8 cellular contexts compared by ENCODE assay signal in genomic region chr9:91193658-91194391, GRCh38.
A peak's percentile ranks its signal among the peaks of the same experiment; 100 is the strongest.
DNase-seq lines count a peak whose midpoint lies in the region; ATAC-seq and TF ChIP-seq lines count a peak whose summit lies in the region.

No MANE protein-coding gene starts in this region.

- H2AFZ ChIP-seq in mammary epithelial cell (ENCODE audit: low read depth, low read length), result peak overlapping the region; percentile 62

- H3K9ac ChIP-seq in mammary epithelial cell (ENCODE audit: insufficient read depth, low read length), result peak overlapping the region; percentile 62

- ATAC-seq in WTC11, result peak; percentile 81

- peak overlapping the region; percentile 73 for H3K4me2 ChIP-seq in mammary epithelial cell (ENCODE audit: insufficient read depth, low read depth, low read length)

- dilution Hi-C loops in mammary epithelial cell (cut with HindIII; ENCODE audit: low sequenced_read_pairs), result no loop called here

- H3K4me1 Mint-ChIP-seq in WTC11, result peaks cover 32% of the 10 kb centered on the region

- H3K36me3 ChIP-seq in H7 (replicated peaks; ENCODE audit: control insufficient read depth, insufficient read depth, low read length) (no peaks in the 10 kb centered on the region), mammary epithelial cell (ENCODE audit: insufficient read depth, low read length) (no peaks in the 10 kb centered on the region)

- H3K9me3 Mint-ChIP-seq in WTC11, result peaks cover 4% of the 10 kb centered on the region

- TF ChIP-seq CTCF in WTC11 (IDR thresholded peaks at IDR 0.05) (no peak), mammary epithelial cell (conservative IDR thresholded peaks at IDR 0.05 in 1 of 2, IDR thresholded peaks at IDR 0.05 in 1 of 2; ENCODE audit: extremely low read depth in 1 of 2, insufficient read depth in 1 of 2, low read depth in 1 of 2, low read length in 2 of 2) (no peak)

- H3K27ac Mint-ChIP-seq in WTC11, result no peak overlapping the region

- peaks cover 15% of the 10 kb centered on the region for H3K27me3 ChIP-seq in H7 (ENCODE audit: control insufficient read depth, insufficient read depth, low read length)
- no peaks in the 10 kb centered on the region for H3K27me3 ChIP-seq in mammary epithelial cell (ENCODE audit: insufficient read depth, low read length)

- DNase-seq in G401 (ENCODE audit: low spot score) (peak; percentile 71), H7 (peak; percentile 88), MV-4-11 (lab: John Stamatoyannopoulos, UW) (peak; percentile 92), WTC11 (ENCODE audit: low spot score) (peak; percentile 77), mammary epithelial cell (peak; percentile 48), inferior parietal cortex (ENCODE audit: extremely low spot score) (peak; percentile 71), smooth muscle cell of the brain vasculature (ENCODE audit: low read depth, low spot score) (peak; percentile 51)
- DNase-seq in effector CD8-positive, alpha-beta T cell (lab: John Stamatoyannopoulos, UW), result no peak

- in situ Hi-C loops in G401 (cut with HindIII; ENCODE audit: low sequenced_read_pairs), result no loop called here
- in situ Hi-C loops in mammary epithelial cell (cut with MboI; ENCODE audit: low sequenced_read_pairs in 2 of 2), result no loop called here

- WGBS in mammary epithelial cell (ENCODE audit: low coverage, missing lambda C conversion rate), result 56% methylated on average over 29 of the region's 52 CpGs

- H3K4me3 ChIP-seq in H7 (ENCODE audit: insufficient read depth, low read depth, low read length) (peak overlapping the region; percentile 46), mammary epithelial cell (replicated peaks in 1 of 3; ENCODE audit: insufficient read depth in 1 of 3, low read depth in 2 of 3, low read length in 3 of 3) (no peak overlapping the region)

- peak overlapping the region; percentile 45 for H3K27ac ChIP-seq in mammary epithelial cell (ENCODE audit: insufficient read depth, low read depth, low read length)

- no peaks in the 10 kb centered on the region for H3K79me2 ChIP-seq in mammary epithelial cell (ENCODE audit: insufficient read depth, low read length)

- no peaks in the 10 kb centered on the region for H3K9me3 ChIP-seq in mammary epithelial cell (replicated peaks; ENCODE audit: insufficient read depth, low read length)

- peaks cover 38% of the 10 kb centered on the region for H3K27me3 Mint-ChIP-seq in WTC11 (ENCODE audit: low read depth)

- CTCF ChIA-PET in WTC11 (lab: Charles Lee) (interaction anchor here (1.0 to 1.5 kb wide), 2 partner anchors 60 to 230 kb away, joined by 3 read pairs; partner anchors contain the start of gene NFIL3), mammary epithelial cell (lab: Charles Lee; ENCODE audit: low non-redundant PET) (no interaction called here)

- no peaks in the 10 kb centered on the region for H4K20me1 ChIP-seq in mammary epithelial cell (ENCODE audit: insufficient read depth, low read length)

- POLR2A ChIA-PET in WTC11 (lab: Charles Lee), result no interaction called here

- peaks cover 4% of the 10 kb centered on the region; the same call in 1 of the 2 replicates for H3K36me3 Mint-ChIP-seq in WTC11

- H3K4me3 Mint-ChIP-seq in WTC11, result peak overlapping the region; percentile 77

- H3K4me1 ChIP-seq in mammary epithelial cell (ENCODE audit: insufficient read depth, low read length), result peaks cover 38% of the 10 kb centered on the region

- intact Hi-C loops in mammary epithelial cell (cut with micrococcal nuclease), result loop anchor here (10.0 kb wide), 1 partner anchor 81 kb away; no protein-coding TSS in a partner anchor

- BruUV-seq in mammary epithelial cell (replicated peaks; lab: Mats Ljungman, UMichigan), result no TSS peak

TF ChIP-seq in WTC11, 78 proteins besides CTCF, POLR2A, EP300 and RAD21 (continues in another document):
- TF ChIP-seq ZNF138 (CRISPR knock-in tag; conservative IDR thresholded peaks at IDR 0.05) (no peak), PRDM15 (CRISPR knock-in tag; IDR thresholded peaks at IDR 0.05) (peak; percentile 60), USF1 (CRISPR knock-in tag; IDR thresholded peaks at IDR 0.05) (peak; percentile 64; the same call in 1 of the 2 replicates), TCF7 (CRISPR knock-in tag; IDR thresholded peaks at IDR 0.05; ENCODE audit: low read depth) (no peak), E2F1 (CRISPR knock-in tag; IDR thresholded peaks at IDR 0.05) (peak; percentile 91), TEAD4 (CRISPR knock-in tag; IDR thresholded peaks at IDR 0.05) (peak; percentile 83), CREM (CRISPR knock-in tag; IDR thresholded peaks at IDR 0.05) (peak; percentile 55; the same call in 1 of the 2 replicates), FOXP4 (CRISPR knock-in tag; IDR thresholded peaks at IDR 0.05) (peak; percentile 89; the same call in 1 of the 2 replicates), ZNF512 (CRISPR knock-in tag; IDR thresholded peaks at IDR 0.05; ENCODE audit: borderline replicate concordance) (no peak)
- TF ChIP-seq, protein P1, sequence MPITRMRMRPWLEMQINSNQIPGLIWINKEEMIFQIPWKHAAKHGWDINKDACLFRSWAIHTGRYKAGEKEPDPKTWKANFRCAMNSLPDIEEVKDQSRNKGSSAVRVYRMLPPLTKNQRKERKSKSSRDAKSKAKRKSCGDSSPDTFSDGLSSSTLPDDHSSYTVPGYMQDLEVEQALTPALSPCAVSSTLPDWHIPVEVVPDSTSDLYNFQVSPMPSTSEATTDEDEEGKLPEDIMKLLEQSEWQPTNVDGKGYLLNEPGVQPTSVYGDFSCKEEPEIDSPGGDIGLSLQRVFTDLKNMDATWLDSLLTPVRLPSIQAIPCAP (CRISPR knock-in tag; IDR thresholded peaks at IDR 0.05), result peak; percentile 72; the same call in 1 of the 2 replicates
